ENCODE assay signal across 20 cellular contexts in genomic region chr1:169615803-169616202, GRCh38. TPM values are rescaled to one million over a fixed set of nuclear protein-coding genes. Genes with fewer than 3 reads are reported as not detected.
DNase-seq lines count a peak whose midpoint lies in the region; ATAC-seq and TF ChIP-seq lines count a peak whose summit lies in the region.
"Had no signal": no experiment of that assay in that cellular context is flagged by ENCODE, and none has a peak within 500 bp of the region (broad histone marks: within the 10 kb centered on the region; RNA-seq: fewer than 3 reads in every experiment).

No MANE protein-coding gene starts in this region.

- H3K27ac Mint-ChIP-seq in CD4-positive, CD25-positive, alpha-beta regulatory T cell: peak overlapping the region in 2 of 3 donors; percentile 1 to 77
- H3K27ac Mint-ChIP-seq: B cell; CD4-positive, alpha-beta T cell; GM23338; H9 had no signal

- 64% methylated on average over 5 of the region's 5 CpGs for WGBS in smooth muscle cell (ENCODE audit: low lambda C conversion rate)

- H3K9me3 Mint-ChIP-seq in CD4-positive, CD25-positive, alpha-beta regulatory T cell: peaks cover 0 to under 1% (median 0%) of the 10 kb centered on the region in 7 donors
- H3K9me3 Mint-ChIP-seq: CD4-positive, alpha-beta T cell; CD8-positive, alpha-beta memory T cell; GM23338; H9 had no signal

- no peaks in the 10 kb centered on the region for H3K4me1 ChIP-seq in CD4-positive, CD25-positive, alpha-beta regulatory T cell (ENCODE audit: control insufficient read depth, insufficient read depth, low read length, poor library complexity, severe bottlenecking)
- no peaks in the 10 kb centered on the region for H3K4me1 ChIP-seq in smooth muscle cell (ENCODE audit: low read depth)
- H3K4me1 ChIP-seq: BLaER1 had no signal

- no peak overlapping the region for H3K4me3 ChIP-seq in CD4-positive, CD25-positive, alpha-beta regulatory T cell (ENCODE audit: low read depth, low read length)
- H3K4me3 ChIP-seq in smooth muscle cell: no peak overlapping the region
- H3K4me3 ChIP-seq: BLaER1, GM23338 had no signal

- no peaks in the 10 kb centered on the region for H3K27me3 ChIP-seq in CD4-positive, CD25-positive, alpha-beta regulatory T cell (ENCODE audit: control insufficient read depth, insufficient read depth, low read length)
- peaks cover 13% of the 10 kb centered on the region for H3K27me3 ChIP-seq in smooth muscle cell (ENCODE audit: low read depth)
- H3K27me3 ChIP-seq: BLaER1 had no signal

- H3K36me3 ChIP-seq in CD4-positive, CD25-positive, alpha-beta regulatory T cell (ENCODE audit: control insufficient read depth, insufficient read depth, low read length): peaks cover 40% of the 10 kb centered on the region
- H3K36me3 ChIP-seq in smooth muscle cell (ENCODE audit: low read depth): no peaks in the 10 kb centered on the region
- H3K36me3 ChIP-seq: BLaER1 had no signal

- no peaks in the 10 kb centered on the region for H3K9me3 ChIP-seq in CD4-positive, CD25-positive, alpha-beta regulatory T cell (ENCODE audit: control insufficient read depth in 2 of 2, low read length in 2 of 2)
- H3K9me3 ChIP-seq in smooth muscle cell (replicated peaks; ENCODE audit: low read depth): no peaks in the 10 kb centered on the region
- H3K9me3 ChIP-seq: BLaER1 had no signal

- no peak overlapping the region for H3K4me2 ChIP-seq in smooth muscle cell
- H3K4me2 ChIP-seq: BLaER1, GM23338 had no signal

- no peak for TF ChIP-seq CTCF in smooth muscle cell (IDR thresholded peaks at IDR 0.05; ENCODE audit: borderline replicate concordance, insufficient read depth, poor library complexity, severe bottlenecking)

- H4K20me1 ChIP-seq in smooth muscle cell (ENCODE audit: low read depth): no peaks in the 10 kb centered on the region
- H4K20me1 ChIP-seq: BLaER1 had no signal

- no peaks in the 10 kb centered on the region for H3K27me3 Mint-ChIP-seq in CD4-positive, CD25-positive, alpha-beta regulatory T cell
- H3K27me3 Mint-ChIP-seq: B cell; CD4-positive, alpha-beta T cell; CD8-positive, alpha-beta memory T cell had no signal

- H3F3A ChIP-seq in smooth muscle cell (ENCODE audit: low read depth): no peaks in the 10 kb centered on the region

- no peak overlapping the region for H3K27ac ChIP-seq in CD4-positive, CD25-positive, alpha-beta regulatory T cell (ENCODE audit: insufficient read depth, low read length, poor library complexity, severe bottlenecking)
- peak overlapping the region; percentile 38 for H3K27ac ChIP-seq in smooth muscle cell (ENCODE audit: low read depth)
- H3K27ac ChIP-seq: 22Rv1, BLaER1, C4-2B had no signal

- H3K79me2 ChIP-seq in smooth muscle cell (ENCODE audit: low read depth): no peaks in the 10 kb centered on the region

- H3K4me3 Mint-ChIP-seq in CD4-positive, CD25-positive, alpha-beta regulatory T cell: no peak overlapping the region
- H3K4me3 Mint-ChIP-seq: B cell; CD4-positive, alpha-beta T cell; CD8-positive, alpha-beta memory T cell; GM23338; H9 had no signal

- H3K4me1 Mint-ChIP-seq in CD4-positive, CD25-positive, alpha-beta regulatory T cell: peaks cover 0 to 18% (median 8%) of the 10 kb centered on the region in 4 donors
- H3K4me1 Mint-ChIP-seq: GM23338, H9 had no signal

- no peak for DNase-seq in CD4-positive, CD25-positive, alpha-beta regulatory T cell
- DNase-seq in islet precursor cell (peak; percentile 63), smooth muscle cell (lab: John Stamatoyannopoulos, UW; ENCODE audit: unreplicated experiment) (no peak)
- no peak for DNase-seq in activated CD4-positive, alpha-beta T cell treated with anti-CD3 and anti-CD28 coated beads for 1 hour
- no peak for DNase-seq in stimulated activated CD8-positive, alpha-beta memory T cell treated with anti-CD3 and anti-CD28 coated beads, Interleukin-4, amount 100 ng/mL, for 48 hours
- no peak for DNase-seq in stimulated activated CD4-positive, alpha-beta T cell treated with anti-CD3 and anti-CD28 coated beads, Interleukin-4, amount 100 ng/mL, for 1 hour
- DNase-seq: CD4-positive, alpha-beta T cell; CD8-positive, alpha-beta memory T cell; COR-L47; DMS153; DND-41; H9 had no signal

- peaks cover 50% of the 10 kb centered on the region for H3K36me3 Mint-ChIP-seq in CD4-positive, CD25-positive, alpha-beta regulatory T cell

- no peak overlapping the region for H2AFZ ChIP-seq in smooth muscle cell (ENCODE audit: low read depth)
- H2AFZ ChIP-seq: GM23338 had no signal

- ATAC-seq in CD4-positive, CD25-positive, alpha-beta regulatory T cell (ENCODE audit: low read depth in 2 of 2): no peak
- ATAC-seq: GM23338, HCT116 had no signal

- H3K9ac ChIP-seq in smooth muscle cell (ENCODE audit: low read depth): no peak overlapping the region
- H3K9ac ChIP-seq: BLaER1 had no signal

RNA-seq across cellular contexts. Expression of gene SELP, which starts 14.1 kb away (rescaled TPM):
- total RNA-seq in CD4-positive, CD25-positive, alpha-beta regulatory T cell: 12.1 TPM
- polyA plus RNA-seq in CD4-positive, CD25-positive, alpha-beta regulatory T cell: 10 to 100 TPM; 15.2 to 25.2 (median 22.5) TPM
- 0.22 TPM in 1 of 2 replicates, not detected in the other for total RNA-seq in smooth muscle cell
- polyA plus RNA-seq in smooth muscle cell: not detected in 2 replicates
- total RNA-seq: GM23338, H9 had no signal
- polyA plus RNA-seq: AG04450, GM23338 had no signal

RNA-seq across cellular contexts. Expression of gene F5, which starts 29.5 kb away (rescaled TPM):
- 80.6 TPM for total RNA-seq in CD4-positive, CD25-positive, alpha-beta regulatory T cell
- 10 to 100 TPM; 10.1 to 29.4 (median 17.5) TPM for polyA plus RNA-seq in CD4-positive, CD25-positive, alpha-beta regulatory T cell
- total RNA-seq in smooth muscle cell: 0.31 and 0.45 TPM in 2 replicates
- 0.13 and 1.4 TPM in 2 replicates for polyA plus RNA-seq in smooth muscle cell
- total RNA-seq: GM23338, H4 had no signal
- polyA plus RNA-seq: AG04450 had no signal

Comparison
In these comparisons a context has a peak if more than half of its experiments do, and no peak if none do; other contexts are left out.
1. RNA of gene SELP, which starts 14.1 kb away (total RNA-seq): 12.1 TPM in CD4-positive, CD25-positive, alpha-beta regulatory T cell (single experiment); 0.22 TPM in smooth muscle cell; every median in the first group is over 10 times any median in the second.
2. RNA of gene F5, which starts 29.5 kb away (total RNA-seq): 80.6 TPM in CD4-positive, CD25-positive, alpha-beta regulatory T cell (single experiment); 0.31 to 0.45 TPM in smooth muscle cell; every median in the first group is over 10 times any median in the second.